1 cellular context compared by ENCODE assay signal in genomic region chr1:47593001-47593568, GRCh38.
TF ChIP-seq lines count a peak whose summit lies in the region.

No MANE protein-coding gene starts in this region.

TF ChIP-seq in WTC11, 78 proteins besides CTCF, POLR2A, EP300 and RAD21 (continued from another document):
- TF ChIP-seq ZNF425 (CRISPR knock-in tag; conservative IDR thresholded peaks at IDR 0.05), result no peak
- TF ChIP-seq JUN (CRISPR knock-in tag; IDR thresholded peaks at IDR 0.05), result no peak
TF ChIP-seq in WTC11: peak in this region for 0.
